ENCODE assay signal across 10 cellular contexts in the genomic region with DNA sequence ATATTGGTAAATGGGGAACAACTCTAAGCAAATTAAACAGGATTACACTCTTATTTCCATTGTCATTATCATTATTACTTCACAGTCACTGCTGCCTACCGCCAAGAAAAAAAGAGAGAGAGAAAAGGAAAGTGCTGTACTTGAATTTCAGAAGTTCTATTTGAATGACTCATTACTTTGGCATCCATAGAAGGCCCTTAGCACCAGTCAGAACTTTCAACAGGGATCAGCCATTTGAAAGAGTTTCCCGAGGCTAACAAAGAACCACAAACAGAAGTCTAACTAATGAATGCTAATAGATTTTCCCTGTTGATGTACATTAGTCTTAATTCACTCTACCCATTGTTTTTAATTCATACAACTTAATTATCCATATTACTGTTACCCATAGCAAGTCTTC.
A peak's percentile ranks its signal among the peaks of the same experiment; 100 is the strongest.
DNase-seq lines count a peak whose midpoint lies in the region; ATAC-seq and TF ChIP-seq lines count a peak whose summit lies in the region.
"Had no signal": no experiment of that assay in that cellular context is flagged by ENCODE, and none has a peak within 500 bp of the region (broad histone marks: within the 10 kb centered on the region; RNA-seq: fewer than 3 reads in every experiment).

No MANE protein-coding gene starts in this region.

- WGBS in body of pancreas, 2 donors = 10 to 20% methylated on average over 2 of the region's 2 CpGs
- 17% methylated on average over 2 of the region's 2 CpGs for WGBS in right cardiac atrium
- WGBS in smooth muscle cell (ENCODE audit: low lambda C conversion rate) = 13% methylated on average over 2 of the region's 2 CpGs

- H3K9me3 ChIP-seq in body of pancreas (no peaks in the 10 kb centered on the region), right cardiac atrium (ENCODE audit: control insufficient read depth, low read length) (no peaks in the 10 kb centered on the region), smooth muscle cell (replicated peaks; ENCODE audit: low read depth) (no peaks in the 10 kb centered on the region)

- TF ChIP-seq CTCF in body of pancreas (IDR thresholded peaks at IDR 0.05) (no peak), smooth muscle cell (IDR thresholded peaks at IDR 0.05; ENCODE audit: borderline replicate concordance, insufficient read depth, poor library complexity, severe bottlenecking) (no peak)

- H3K4me2 ChIP-seq in smooth muscle cell = peak overlapping the region; percentile 45

- H3K4me3 ChIP-seq in body of pancreas (no peak overlapping the region), right cardiac atrium (ENCODE audit: low read length) (no peak overlapping the region), smooth muscle cell (no peak overlapping the region)

- no peak overlapping the region for H3K9ac ChIP-seq in smooth muscle cell (ENCODE audit: low read depth)

- no peak for TF ChIP-seq POLR2A in body of pancreas (IDR thresholded peaks at IDR 0.05)

- H3F3A ChIP-seq in smooth muscle cell (ENCODE audit: low read depth) = no peaks in the 10 kb centered on the region

- no peaks in the 10 kb centered on the region for H3K36me3 ChIP-seq in body of pancreas (replicated peaks in 1 of 2; ENCODE audit: insufficient read depth in 1 of 2, low read depth in 2 of 2)
- H3K36me3 ChIP-seq in smooth muscle cell (ENCODE audit: low read depth) = no peaks in the 10 kb centered on the region

- H3K4me1 ChIP-seq in body of pancreas (no peaks in the 10 kb centered on the region), right cardiac atrium (ENCODE audit: control insufficient read depth, insufficient read depth, low read length) (peaks cover 2% of the 10 kb centered on the region), smooth muscle cell (ENCODE audit: low read depth) (peaks cover 3% of the 10 kb centered on the region)

- ATAC-seq in body of pancreas = peak; percentile 38
- ATAC-seq in right cardiac atrium = peak; percentile 51 to 65
- ATAC-seq in HG03571 (IDR thresholded peaks at IDR 0.05; ENCODE audit: unreplicated experiment) = no peak

- no peaks in the 10 kb centered on the region for H3K79me2 ChIP-seq in smooth muscle cell (ENCODE audit: low read depth)

- no peak overlapping the region for H2AFZ ChIP-seq in smooth muscle cell (ENCODE audit: low read depth)

- intact Hi-C loops in body of pancreas (cut with DNase I) = no loop called here
- intact Hi-C loops in right cardiac atrium (cut with DNase I) = loop anchor here in 1 of 4 donors (10.0 kb wide), 1 partner anchor 287 kb away; no protein-coding TSS in a partner anchor

- H3K27ac ChIP-seq in body of pancreas = no peak overlapping the region
- H3K27ac ChIP-seq in right cardiac atrium (ENCODE audit: low read length) = no peak overlapping the region
- peak overlapping the region; percentile 43 for H3K27ac ChIP-seq in smooth muscle cell (ENCODE audit: low read depth)

- peak; percentile 73 for DNase-seq in HT1080 (ENCODE audit: low read depth)
- DNase-seq in body of pancreas = no peak
- no peak for DNase-seq in right cardiac atrium
- no peak for DNase-seq in smooth muscle cell (lab: John Stamatoyannopoulos, UW; ENCODE audit: unreplicated experiment)
- no peak for DNase-seq in pons (ENCODE audit: low spot score)
- no peak for DNase-seq in hypothalamus (lab: John Stamatoyannopoulos, UW)
- no peak for DNase-seq in cortex of kidney (lab: John Stamatoyannopoulos, UW)
- DNase-seq: NCI-H187 treated with DMSO at 0.1 percent for 48 hours, SW 1271 had no signal

- no peaks in the 10 kb centered on the region for H4K20me1 ChIP-seq in smooth muscle cell (ENCODE audit: low read depth)

- H3K27me3 ChIP-seq in body of pancreas (no peaks in the 10 kb centered on the region), right cardiac atrium (ENCODE audit: control insufficient read depth, insufficient read depth) (no peaks in the 10 kb centered on the region), smooth muscle cell (ENCODE audit: low read depth) (no peaks in the 10 kb centered on the region)
